1 cellular context compared by ENCODE assay signal in the genomic region with DNA sequence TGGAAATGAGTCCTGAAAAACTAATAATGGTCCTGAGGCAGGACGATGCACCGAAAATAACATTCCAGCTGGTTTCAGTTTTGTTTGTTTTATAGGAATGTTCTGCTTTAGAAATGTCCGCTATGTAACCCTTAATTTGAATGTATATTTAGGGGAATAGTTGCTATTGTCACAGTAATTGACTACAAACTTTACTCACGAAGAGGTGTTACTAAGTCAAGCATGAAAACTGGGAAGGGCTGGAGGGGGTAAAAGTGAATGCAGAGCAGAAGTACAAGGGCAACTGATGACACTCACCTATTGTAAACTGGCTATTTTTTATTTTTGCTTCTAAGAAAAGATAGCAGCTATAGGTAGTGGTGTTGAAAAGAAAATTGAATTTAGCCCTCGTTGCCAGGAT.
TF ChIP-seq lines count a peak whose summit lies in the region.

No MANE protein-coding gene starts in this region.

TF ChIP-seq in GM23338, 12 proteins besides CTCF, POLR2A, EP300 and RAD21 (continued from another document):
- TF ChIP-seq, protein P1, sequence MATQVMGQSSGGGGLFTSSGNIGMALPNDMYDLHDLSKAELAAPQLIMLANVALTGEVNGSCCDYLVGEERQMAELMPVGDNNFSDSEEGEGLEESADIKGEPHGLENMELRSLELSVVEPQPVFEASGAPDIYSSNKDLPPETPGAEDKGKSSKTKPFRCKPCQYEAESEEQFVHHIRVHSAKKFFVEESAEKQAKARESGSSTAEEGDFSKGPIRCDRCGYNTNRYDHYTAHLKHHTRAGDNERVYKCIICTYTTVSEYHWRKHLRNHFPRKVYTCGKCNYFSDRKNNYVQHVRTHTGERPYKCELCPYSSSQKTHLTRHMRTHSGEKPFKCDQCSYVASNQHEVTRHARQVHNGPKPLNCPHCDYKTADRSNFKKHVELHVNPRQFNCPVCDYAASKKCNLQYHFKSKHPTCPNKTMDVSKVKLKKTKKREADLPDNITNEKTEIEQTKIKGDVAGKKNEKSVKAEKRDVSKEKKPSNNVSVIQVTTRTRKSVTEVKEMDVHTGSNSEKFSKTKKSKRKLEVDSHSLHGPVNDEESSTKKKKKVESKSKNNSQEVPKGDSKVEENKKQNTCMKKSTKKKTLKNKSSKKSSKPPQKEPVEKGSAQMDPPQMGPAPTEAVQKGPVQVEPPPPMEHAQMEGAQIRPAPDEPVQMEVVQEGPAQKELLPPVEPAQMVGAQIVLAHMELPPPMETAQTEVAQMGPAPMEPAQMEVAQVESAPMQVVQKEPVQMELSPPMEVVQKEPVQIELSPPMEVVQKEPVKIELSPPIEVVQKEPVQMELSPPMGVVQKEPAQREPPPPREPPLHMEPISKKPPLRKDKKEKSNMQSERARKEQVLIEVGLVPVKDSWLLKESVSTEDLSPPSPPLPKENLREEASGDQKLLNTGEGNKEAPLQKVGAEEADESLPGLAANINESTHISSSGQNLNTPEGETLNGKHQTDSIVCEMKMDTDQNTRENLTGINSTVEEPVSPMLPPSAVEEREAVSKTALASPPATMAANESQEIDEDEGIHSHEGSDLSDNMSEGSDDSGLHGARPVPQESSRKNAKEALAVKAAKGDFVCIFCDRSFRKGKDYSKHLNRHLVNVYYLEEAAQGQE (IDR thresholded peaks at IDR 0.05; ENCODE audit: unreplicated experiment): no peak
